ENCODE assay signal across 15 cellular contexts in genomic region chr1:41735587-41736290, GRCh38.
DNase-seq lines count a peak whose midpoint lies in the region; ATAC-seq lines count a peak whose summit lies in the region.
"Had no signal": no experiment of that assay in that cellular context is flagged by ENCODE, and none has a peak within 500 bp of the region (broad histone marks: within the 10 kb centered on the region; RNA-seq: fewer than 3 reads in every experiment).

No MANE protein-coding gene starts in this region.

- H3K79me1 ChIP-seq in mesendoderm (ENCODE audit: low read length) = no peaks in the 10 kb centered on the region

- no peaks in the 10 kb centered on the region for H3K36me3 Mint-ChIP-seq in naive thymus-derived CD8-positive, alpha-beta T cell

- H3K27me3 ChIP-seq in BLaER1 (no peaks in the 10 kb centered on the region), mesendoderm (ENCODE audit: insufficient read depth, low read length, poor library complexity) (no peaks in the 10 kb centered on the region)
- H3K27me3 ChIP-seq: pancreas had no signal

- H3K18ac ChIP-seq in mesendoderm (ENCODE audit: low read length) = no peak overlapping the region

- peak; percentile 58 for DNase-seq in NCI-H128 (lab: John Stamatoyannopoulos, UW; ENCODE audit: unreplicated experiment)
- DNase-seq in cerebellar cortex (ENCODE audit: low spot score) = peak; percentile 48
- peak; percentile 13 for DNase-seq in mesendoderm
- no peak for DNase-seq in SHP77 (lab: John Stamatoyannopoulos, UW)
- no peak for DNase-seq in naive thymus-derived CD8-positive, alpha-beta T cell
- no peak for DNase-seq in activated CD8-positive, alpha-beta memory T cell treated with anti-CD3 and anti-CD28 coated beads, Interleukin-2, amount 50 U/mL, for 48 hours
- DNase-seq in ecto neural progenitor cell (ENCODE audit: low spot score) = no peak
- DNase-seq: effector CD4-positive, alpha-beta T cell; pancreas; stimulated activated CD4-positive, alpha-beta T cell treated with anti-CD3 and anti-CD28 coated beads, Interleukin-2, amount 100 ng/mL, for 48 hours; stimulated activated naive CD8-positive, alpha-beta T cell treated with anti-CD3 and anti-CD28 coated beads, Interleukin-15, amount 100 ng/mL, for 72 hours had no signal

- H3K4me2 ChIP-seq in BLaER1 = peak overlapping the region; percentile 27; the same call in 1 of the 2 replicates
- H3K4me2 ChIP-seq in mesendoderm (ENCODE audit: low read length) = no peak overlapping the region

- no peaks in the 10 kb centered on the region for H4K20me1 ChIP-seq in BLaER1

- no peak overlapping the region for H4K5ac ChIP-seq in mesendoderm (ENCODE audit: low read length)

- WGBS in mesendoderm (ENCODE audit: extremely low coverage, insufficient coverage, low lambda C conversion rate) = no CpG with 5 or more reads among the region's 14 CpGs

- peaks cover 14 to 61% (median 28%) of the 10 kb centered on the region in 4 donors for H3K4me1 Mint-ChIP-seq in naive thymus-derived CD8-positive, alpha-beta T cell

- peak overlapping the region in 1 of 10 donors; percentile 40 for H3K4me3 Mint-ChIP-seq in naive thymus-derived CD8-positive, alpha-beta T cell
- H3K4me3 Mint-ChIP-seq: stimulated activated naive CD8-positive, alpha-beta T cell treated with anti-CD3 and anti-CD28 coated beads, Interleukin-15, amount 100 ng/mL, for 72 hours had no signal

- no peak overlapping the region for H2BK120ac ChIP-seq in mesendoderm (ENCODE audit: low read depth, low read length)

- H3K4me1 ChIP-seq in BLaER1 (peaks cover 94% of the 10 kb centered on the region), mesendoderm (ENCODE audit: control insufficient read depth, low read depth, low read length) (no peaks in the 10 kb centered on the region)
- H3K4me1 ChIP-seq: pancreas had no signal

- H3K27ac ChIP-seq in BLaER1 (peak overlapping the region; percentile 49; the same call in 1 of the 2 replicates), mesendoderm (ENCODE audit: low read depth, low read length) (no peak overlapping the region)
- H3K27ac ChIP-seq: pancreas had no signal

- peaks cover 0 to 1% (median 0%) of the 10 kb centered on the region in 9 donors for H3K9me3 Mint-ChIP-seq in naive thymus-derived CD8-positive, alpha-beta T cell
- H3K9me3 Mint-ChIP-seq: stimulated activated naive CD8-positive, alpha-beta T cell treated with anti-CD3 and anti-CD28 coated beads, Interleukin-15, amount 100 ng/mL, for 72 hours had no signal

- H3K36me3 ChIP-seq in BLaER1 = no peaks in the 10 kb centered on the region
- H3K36me3 ChIP-seq in mesendoderm (ENCODE audit: control insufficient read depth, insufficient read depth, low read length) = no peaks in the 10 kb centered on the region
- H3K36me3 ChIP-seq: pancreas had no signal

- no peak overlapping the region for H4K8ac ChIP-seq in mesendoderm (ENCODE audit: low read depth, low read length)

- no peak for ATAC-seq in naive thymus-derived CD8-positive, alpha-beta T cell
- ATAC-seq: activated naive CD4-positive, alpha-beta T cell treated with anti-CD3 and anti-CD28 coated beads, Interleukin-2, amount 50 U/mL, for 72 hours; K562; Panc1; stimulated activated naive CD8-positive, alpha-beta T cell treated with anti-CD3 and anti-CD28 coated beads, Interleukin-15, amount 100 ng/mL, for 72 hours had no signal

- H3K4ac ChIP-seq in mesendoderm (ENCODE audit: low read depth, low read length) = no peak overlapping the region

- H3K79me2 ChIP-seq in mesendoderm (ENCODE audit: control insufficient read depth, insufficient read depth, low read length) = no peaks in the 10 kb centered on the region

- H3K9me3 ChIP-seq in BLaER1 = no peaks in the 10 kb centered on the region; the same call in 1 of the 2 replicates
- H3K9me3 ChIP-seq: pancreas had no signal

- no peak overlapping the region for H3K56ac ChIP-seq in mesendoderm (ENCODE audit: low read length)

- POLR2A ChIA-PET in naive thymus-derived CD8-positive, alpha-beta T cell (lab: Charles Lee) = no interaction called here

- H2BK5ac ChIP-seq in mesendoderm (ENCODE audit: low read length) = no peak overlapping the region

- H3K9ac ChIP-seq in BLaER1 (no peak overlapping the region; the same call in 1 of the 2 replicates), mesendoderm (ENCODE audit: low read length) (no peak overlapping the region)

- no peak overlapping the region for H3K23ac ChIP-seq in mesendoderm (ENCODE audit: low read length)

- H2BK15ac ChIP-seq in mesendoderm (replicated peaks; ENCODE audit: low read depth) = no peak overlapping the region

- H3K4me3 ChIP-seq in BLaER1 (no peak overlapping the region), mesendoderm (ENCODE audit: low read length) (no peak overlapping the region)
- H3K4me3 ChIP-seq: K562, pancreas had no signal

- H3K27me3 Mint-ChIP-seq in naive thymus-derived CD8-positive, alpha-beta T cell = no peaks in the 10 kb centered on the region
- H3K27me3 Mint-ChIP-seq: stimulated activated naive CD8-positive, alpha-beta T cell treated with anti-CD3 and anti-CD28 coated beads, Interleukin-15, amount 100 ng/mL, for 72 hours had no signal

- no peak overlapping the region for H3K27ac Mint-ChIP-seq in naive thymus-derived CD8-positive, alpha-beta T cell
- H3K27ac Mint-ChIP-seq: stimulated activated naive CD8-positive, alpha-beta T cell treated with anti-CD3 and anti-CD28 coated beads, Interleukin-15, amount 100 ng/mL, for 72 hours had no signal

- no peak overlapping the region for H2AK5ac ChIP-seq in mesendoderm (ENCODE audit: low read length)

Comparison
In these comparisons a context has a peak if more than half of its experiments do, and no peak if none do; other contexts are left out.
1. DNase-seq: peak in NCI-H128 (single experiment), cerebellar cortex (single experiment) and mesendoderm (single experiment); none in SHP77 (0 of 2), naive thymus-derived CD8-positive, alpha-beta T cell (0 of 10), activated CD8-positive, alpha-beta memory T cell treated with anti-CD3 and anti-CD28 coated beads, Interleukin-2, amount 50 U/mL, for 48 hours (single experiment) and ecto neural progenitor cell (single experiment).